ENCODE assay signal across 9 cellular contexts in genomic region chr17:1590031-1590746, GRCh38. TPM values are rescaled to one million over a fixed set of nuclear protein-coding genes. Genes with fewer than 3 reads are reported as not detected.
DNase-seq lines count a peak whose midpoint lies in the region; ATAC-seq and TF ChIP-seq lines count a peak whose summit lies in the region.
"Had no signal": no experiment of that assay in that cellular context is flagged by ENCODE, and none has a peak within 500 bp of the region (broad histone marks: within the 10 kb centered on the region; RNA-seq: fewer than 3 reads in every experiment).

No MANE protein-coding gene starts in this region.

- no peak overlapping the region for H2AFZ ChIP-seq in SU-DHL-6 (ENCODE audit: low read depth, low read length, severe bottlenecking)

- H3K4me3 ChIP-seq in SU-DHL-6 (ENCODE audit: insufficient read depth, low read length, poor library complexity, severe bottlenecking) = no peak overlapping the region
- peak overlapping the region; percentile 3 to 74 (median 67) for H3K4me3 ChIP-seq in skeletal muscle tissue (ENCODE audit: low read length in 3 of 3)

- no peaks in the 10 kb centered on the region for H4K20me1 ChIP-seq in SU-DHL-6 (ENCODE audit: low read depth, low read length)

- CTCF ChIA-PET in activated naive CD4-positive, alpha-beta T cell treated with anti-CD3 and anti-CD28 coated beads for 36 hours (lab: Charles Lee) = no interaction called here

- no peaks in the 10 kb centered on the region for H3K9me3 Mint-ChIP-seq in activated naive CD4-positive, alpha-beta T cell treated with anti-CD3 and anti-CD28 coated beads for 36 hours
- no peaks in the 10 kb centered on the region for H3K9me3 Mint-ChIP-seq in naive thymus-derived CD8-positive, alpha-beta T cell
- H3K9me3 Mint-ChIP-seq: activated naive CD8-positive, alpha-beta T cell treated with anti-CD3 and anti-CD28 coated beads, Interleukin-2, amount 10 ng/mL, durations not matched to agents 7 days and 5 days had no signal

- H3K4me1 ChIP-seq in foreskin keratinocyte = peaks cover 18% of the 10 kb centered on the region
- peaks cover 64 to 85% (median 69%) of the 10 kb centered on the region in 3 donors for H3K4me1 ChIP-seq in skeletal muscle tissue (ENCODE audit: control insufficient read depth in 3 of 3, insufficient read depth in 3 of 3, low read length in 3 of 3)

- H3K27ac ChIP-seq in SU-DHL-6 (ENCODE audit: low read depth, low read length) (peak overlapping the region; percentile 55), foreskin keratinocyte (peak overlapping the region; percentile 14), skeletal muscle tissue (ENCODE audit: low read depth, low read length) (peak overlapping the region; percentile 96)

- H3K79me2 ChIP-seq in SU-DHL-6 (ENCODE audit: insufficient read depth, low read length) = no peaks in the 10 kb centered on the region

- H3K27me3 ChIP-seq in SU-DHL-6 (ENCODE audit: low read length) = no peaks in the 10 kb centered on the region
- no peaks in the 10 kb centered on the region for H3K27me3 ChIP-seq in foreskin keratinocyte
- no peaks in the 10 kb centered on the region for H3K27me3 ChIP-seq in skeletal muscle tissue (ENCODE audit: control insufficient read depth in 3 of 3, insufficient read depth in 3 of 3, low read length in 3 of 3)

- no peaks in the 10 kb centered on the region for H3K9me3 ChIP-seq in SU-DHL-6 (ENCODE audit: insufficient read depth, low read length)
- H3K9me3 ChIP-seq in skeletal muscle tissue (ENCODE audit: control insufficient read depth in 3 of 3, low read length in 3 of 3) = no peaks in the 10 kb centered on the region

- DNase-seq in activated naive CD4-positive, alpha-beta T cell treated with anti-CD3 and anti-CD28 coated beads for 36 hours = peak; percentile 40
- no peak for DNase-seq in activated naive CD4-positive, alpha-beta T cell (lab: John Stamatoyannopoulos, UW)
- DNase-seq in foreskin keratinocyte (peak; percentile 78 to 82), T-helper 9 cell (no peak)
- no peak for DNase-seq in naive thymus-derived CD8-positive, alpha-beta T cell
- DNase-seq: activated naive CD8-positive, alpha-beta T cell treated with anti-CD3 and anti-CD28 coated beads, Interleukin-2, amount 10 ng/mL, durations not matched to agents 7 days and 5 days had no signal

- TF ChIP-seq CTCF in SU-DHL-6 (IDR thresholded peaks at IDR 0.05; ENCODE audit: insufficient read depth, low read length, poor library complexity, severe bottlenecking) = no peak
- no peak for TF ChIP-seq CTCF in foreskin keratinocyte (conservative IDR thresholded peaks at IDR 0.05)

- intact Hi-C loops in activated naive CD4-positive, alpha-beta T cell treated with anti-CD3 and anti-CD28 coated beads for 36 hours (cut with micrococcal nuclease) = no loop called here

- H3K9ac ChIP-seq in SU-DHL-6 (ENCODE audit: low read length) (no peak overlapping the region), skeletal muscle tissue (ENCODE audit: low read depth in 1 of 3, low read length in 3 of 3) (peak overlapping the region; percentile 84 to 91 (median 90))

- no peak overlapping the region for H3K4me3 Mint-ChIP-seq in activated naive CD4-positive, alpha-beta T cell treated with anti-CD3 and anti-CD28 coated beads for 36 hours
- H3K4me3 Mint-ChIP-seq in naive thymus-derived CD8-positive, alpha-beta T cell = no peak overlapping the region
- H3K4me3 Mint-ChIP-seq: activated naive CD8-positive, alpha-beta T cell treated with anti-CD3 and anti-CD28 coated beads, Interleukin-2, amount 10 ng/mL, durations not matched to agents 7 days and 5 days had no signal

- H3K9me2 ChIP-seq in SU-DHL-6 (replicated peaks; ENCODE audit: insufficient read depth, low read length) = no peaks in the 10 kb centered on the region

- H3K4me2 ChIP-seq in SU-DHL-6 (ENCODE audit: low read depth, low read length, poor library complexity, severe bottlenecking) = no peak overlapping the region

- H3F3A ChIP-seq in SU-DHL-6 (ENCODE audit: insufficient read depth) = peaks cover 10% of the 10 kb centered on the region

- H3K27ac Mint-ChIP-seq in activated naive CD4-positive, alpha-beta T cell treated with anti-CD3 and anti-CD28 coated beads for 36 hours = no peak overlapping the region
- no peak overlapping the region for H3K27ac Mint-ChIP-seq in naive thymus-derived CD8-positive, alpha-beta T cell
- H3K27ac Mint-ChIP-seq: activated naive CD8-positive, alpha-beta T cell treated with anti-CD3 and anti-CD28 coated beads, Interleukin-2, amount 10 ng/mL, durations not matched to agents 7 days and 5 days had no signal

- no peaks in the 10 kb centered on the region for H3K36me3 Mint-ChIP-seq in activated naive CD4-positive, alpha-beta T cell treated with anti-CD3 and anti-CD28 coated beads for 36 hours (ENCODE audit: low read depth)
- no peaks in the 10 kb centered on the region for H3K36me3 Mint-ChIP-seq in naive thymus-derived CD8-positive, alpha-beta T cell
- H3K36me3 Mint-ChIP-seq: activated naive CD8-positive, alpha-beta T cell treated with anti-CD3 and anti-CD28 coated beads, Interleukin-2, amount 10 ng/mL, durations not matched to agents 7 days and 5 days had no signal

- no peaks in the 10 kb centered on the region for H3K27me3 Mint-ChIP-seq in activated naive CD4-positive, alpha-beta T cell treated with anti-CD3 and anti-CD28 coated beads for 36 hours (ENCODE audit: low read depth)
- no peaks in the 10 kb centered on the region for H3K27me3 Mint-ChIP-seq in naive thymus-derived CD8-positive, alpha-beta T cell
- H3K27me3 Mint-ChIP-seq: activated naive CD8-positive, alpha-beta T cell treated with anti-CD3 and anti-CD28 coated beads, Interleukin-2, amount 10 ng/mL, durations not matched to agents 7 days and 5 days had no signal

- peaks cover 8% of the 10 kb centered on the region for H3K4me1 Mint-ChIP-seq in activated naive CD4-positive, alpha-beta T cell treated with anti-CD3 and anti-CD28 coated beads for 36 hours (ENCODE audit: low read depth)
- peaks cover 2 to 21% (median 10%) of the 10 kb centered on the region in 4 donors for H3K4me1 Mint-ChIP-seq in naive thymus-derived CD8-positive, alpha-beta T cell

- POLR2A ChIA-PET in naive thymus-derived CD8-positive, alpha-beta T cell (lab: Charles Lee) = no interaction called here

- peak; percentile 86 for ATAC-seq in foreskin keratinocyte
- no peak for ATAC-seq in GM19463 (IDR thresholded peaks at IDR 0.05; ENCODE audit: unreplicated experiment)
- ATAC-seq in naive thymus-derived CD8-positive, alpha-beta T cell = no peak

- H3K36me3 ChIP-seq in SU-DHL-6 (ENCODE audit: low read length) (no peaks in the 10 kb centered on the region), skeletal muscle tissue (ENCODE audit: control insufficient read depth in 3 of 3, insufficient read depth in 3 of 3, low read length in 3 of 3) (peaks cover 2 to 5% (median 2%) of the 10 kb centered on the region in 3 donors)

RNA-seq across cellular contexts. Expression of gene PITPNA, which starts 27.6 kb away (rescaled TPM):
- total RNA-seq in activated naive CD4-positive, alpha-beta T cell treated with anti-CD3 and anti-CD28 coated beads for 36 hours = 10 to 100 TPM; 23.4 to 26.6 TPM
- total RNA-seq in foreskin keratinocyte (33.2 and 35.2 TPM in 2 replicates), skeletal muscle tissue (11.0 TPM)
- 49.5 and 50.2 TPM in 2 replicates for polyA plus RNA-seq in foreskin keratinocyte
- total RNA-seq in naive thymus-derived CD8-positive, alpha-beta T cell = 10 to 100 TPM; 38.1 to 41.2 TPM
- polyA plus RNA-seq in naive thymus-derived CD8-positive, alpha-beta T cell = 10 to 100 TPM; 20.5 to 30.3 (median 29.7) TPM

RNA-seq across cellular contexts. Expression of gene SLC43A2, which starts 38.4 kb away (rescaled TPM):
- total RNA-seq in activated naive CD4-positive, alpha-beta T cell treated with anti-CD3 and anti-CD28 coated beads for 36 hours = under 1 TPM; 0.12 to 0.14 TPM
- 2.0 and 3.1 TPM in 2 replicates for total RNA-seq in foreskin keratinocyte
- polyA plus RNA-seq in foreskin keratinocyte = 1.9 and 2.3 TPM in 2 replicates
- 4.7 TPM for total RNA-seq in skeletal muscle tissue
- 10 to 100 TPM; 20.7 to 20.8 TPM for total RNA-seq in naive thymus-derived CD8-positive, alpha-beta T cell
- polyA plus RNA-seq in naive thymus-derived CD8-positive, alpha-beta T cell = 1 to 10 TPM; 1.2 to 2.0 (median 1.5) TPM

RNA-seq across cellular contexts. Expression of gene SCARF1, which starts 55.3 kb away (rescaled TPM):
- under 1 TPM; 0.43 to 0.57 TPM for total RNA-seq in activated naive CD4-positive, alpha-beta T cell treated with anti-CD3 and anti-CD28 coated beads for 36 hours
- total RNA-seq in foreskin keratinocyte (0.10 TPM in 1 of 2 replicates, not detected in the other), skeletal muscle tissue (5.7 TPM)
- polyA plus RNA-seq in foreskin keratinocyte = 0.02 and 0.03 TPM in 2 replicates
- 1 to 10 TPM in 1 of 2 experiments, under 1 TPM in 1; 0.63 to 1.3 TPM for total RNA-seq in naive thymus-derived CD8-positive, alpha-beta T cell
- under 1 TPM in 1 of 3 donors, not detected in 2; 0.25 TPM for polyA plus RNA-seq in naive thymus-derived CD8-positive, alpha-beta T cell

RNA-seq across cellular contexts. Expression of gene RILP, which starts 59.5 kb away (rescaled TPM):
- 1 to 10 TPM; 1.0 to 1.1 TPM for total RNA-seq in activated naive CD4-positive, alpha-beta T cell treated with anti-CD3 and anti-CD28 coated beads for 36 hours
- total RNA-seq in foreskin keratinocyte = 5.1 and 5.5 TPM in 2 replicates
- 6.7 and 7.5 TPM in 2 replicates for polyA plus RNA-seq in foreskin keratinocyte
- total RNA-seq in skeletal muscle tissue = 9.9 TPM
- 1 to 10 TPM; 1.4 to 1.7 TPM for total RNA-seq in naive thymus-derived CD8-positive, alpha-beta T cell
- polyA plus RNA-seq in naive thymus-derived CD8-positive, alpha-beta T cell = 1 to 10 TPM; 3.4 to 4.0 (median 3.4) TPM

Comparison
In these comparisons a context has a peak if more than half of its experiments do, and no peak if none do; other contexts are left out.
1. DNase-seq: peak in activated naive CD4-positive, alpha-beta T cell treated with anti-CD3 and anti-CD28 coated beads for 36 hours (single experiment) and foreskin keratinocyte (2 of 2); none in activated naive CD4-positive, alpha-beta T cell (0 of 4), T-helper 9 cell (single experiment) and naive thymus-derived CD8-positive, alpha-beta T cell (0 of 10).
2. H3K27ac ChIP-seq: peak in every context shown above with its lines; median percentile 96 in skeletal muscle tissue; 55 in SU-DHL-6; 14 in foreskin keratinocyte.